ENCODE assay signal across 10 cellular contexts in the genomic region with DNA sequence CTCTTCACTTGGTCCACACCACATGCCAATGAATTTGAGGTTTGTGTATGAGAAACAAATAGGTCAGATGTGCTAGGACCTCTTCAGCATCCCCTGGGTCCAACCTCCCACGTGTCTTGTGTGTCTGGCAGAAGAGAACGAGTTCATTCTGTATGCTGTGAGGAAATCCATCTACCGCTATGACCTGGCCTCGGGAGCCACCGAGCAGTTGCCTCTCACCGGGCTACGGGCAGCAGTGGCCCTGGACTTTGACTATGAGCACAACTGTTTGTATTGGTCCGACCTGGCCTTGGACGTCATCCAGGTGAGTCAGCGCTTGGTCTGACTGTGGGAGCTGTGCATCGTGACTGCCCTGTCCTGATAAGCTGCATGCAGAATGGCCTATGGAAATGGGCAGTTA.
A peak's percentile ranks its signal among the peaks of the same experiment; 100 is the strongest.
DNase-seq lines count a peak whose midpoint lies in the region; ATAC-seq and TF ChIP-seq lines count a peak whose summit lies in the region.
"Had no signal": no experiment of that assay in that cellular context is flagged by ENCODE, and none has a peak within 500 bp of the region (broad histone marks: within the 10 kb centered on the region; RNA-seq: fewer than 3 reads in every experiment).

No MANE protein-coding gene starts in this region.

- H3K18ac ChIP-seq in IMR-90 (ENCODE audit: low read depth, low read length), result no peak overlapping the region

- no peak for TF ChIP-seq POLR2A in IMR-90 (IDR thresholded peaks at IDR 0.05; ENCODE audit: low read depth, low read length)

- H4K20me1 ChIP-seq in IMR-90 (ENCODE audit: insufficient read depth, low read length), result no peaks in the 10 kb centered on the region

- H3K4me1 Mint-ChIP-seq in activated T-helper 17 cell treated with anti-CD3 and anti-CD28 coated beads, Interleukin-2, amount 50 U/mL, for 72 hours, result peaks cover 26% of the 10 kb centered on the region

- H2AK5ac ChIP-seq in IMR-90 (ENCODE audit: low read depth, low read length), result no peak overlapping the region

- TF ChIP-seq CTCF in IMR-90 (conservative IDR thresholded peaks at IDR 0.05; ENCODE audit: low read depth, low read length) (no peak), brain microvascular endothelial cell (IDR thresholded peaks at IDR 0.05; ENCODE audit: low read depth, low read length, missing control alignments) (no peak), mucosa of descending colon (IDR thresholded peaks at IDR 0.05) (no peak)

- H2AK9ac ChIP-seq in IMR-90 (replicated peaks; ENCODE audit: low read depth, low read length, poor library complexity), result peak overlapping the region; percentile 70

- H4K91ac ChIP-seq in IMR-90 (ENCODE audit: insufficient read depth, low read depth, low read length), result no peak overlapping the region

- DNase-seq in DMS153 (lab: John Stamatoyannopoulos, UW) (peak; percentile 63), IMR-90 (peak; percentile 44), brain microvascular endothelial cell (peak; percentile 16), mucosa of descending colon (peak; percentile 69 to 81 (median 81)), middle frontal gyrus (ENCODE audit: extremely low spot score, low spot score) (no peak)
- DNase-seq: activated gamma-delta T cell treated with Interleukin-2 at 50 U/mL for 16 hours, SW 1271 had no signal

- H3K9me3 Mint-ChIP-seq in activated T-helper 17 cell treated with anti-CD3 and anti-CD28 coated beads, Interleukin-2, amount 50 U/mL, for 72 hours, result no peaks in the 10 kb centered on the region

- no peak overlapping the region for H2BK5ac ChIP-seq in IMR-90 (ENCODE audit: low read depth, low read length, poor library complexity, severe bottlenecking)

- intact Hi-C loops in IMR-90 (cut with micrococcal nuclease) (no loop called here), mucosa of descending colon (cut with DNase I, micrococcal nuclease) (no loop called here)

- H4K5ac ChIP-seq in IMR-90 (ENCODE audit: low read depth, low read length), result no peak overlapping the region

- H3K4ac ChIP-seq in IMR-90 (ENCODE audit: low read depth, low read length), result no peak overlapping the region

- dilution Hi-C loops in IMR-90 (cut with HindIII; ENCODE audit: low sequenced_read_pairs, unreplicated experiment), result no loop called here

- H3K27me3 ChIP-seq in IMR-90 (ENCODE audit: control insufficient read depth, insufficient read depth, low read length) (no peaks in the 10 kb centered on the region; the same call in none of the 2 replicates), brain microvascular endothelial cell (replicated peaks) (no peaks in the 10 kb centered on the region)

- no peaks in the 10 kb centered on the region for H3K79me1 ChIP-seq in IMR-90 (ENCODE audit: low read depth in 1 of 2, low read length in 2 of 2)

- H3K4me2 ChIP-seq in IMR-90 (ENCODE audit: low read depth, low read length), result no peak overlapping the region

- no peak overlapping the region for H2AFZ ChIP-seq in IMR-90 (replicated peaks; ENCODE audit: low read length, poor library complexity)

- no peak overlapping the region for H3K27ac ChIP-seq in IMR-90 (ENCODE audit: insufficient read depth, low read length)
- H3K27ac ChIP-seq in brain microvascular endothelial cell, result no peak overlapping the region

- BruUV-seq in IMR-90 (replicated peaks; lab: Mats Ljungman, UMichigan), result no TSS peak

- H3K4me3 ChIP-seq in IMR-90 (ENCODE audit: insufficient read depth, low read depth, low read length) (no peak overlapping the region), brain microvascular endothelial cell (ENCODE audit: low read depth, low read length) (no peak overlapping the region), mucosa of descending colon (no peak overlapping the region)

- no peak overlapping the region for H2BK120ac ChIP-seq in IMR-90 (ENCODE audit: low read depth, low read length)

- H3K27me3 Mint-ChIP-seq in activated T-helper 17 cell treated with anti-CD3 and anti-CD28 coated beads, Interleukin-2, amount 50 U/mL, for 72 hours, result no peaks in the 10 kb centered on the region

- no peak overlapping the region for H3K9ac ChIP-seq in IMR-90 (ENCODE audit: low read depth, low read length)

- H3K27ac Mint-ChIP-seq in activated T-helper 17 cell treated with anti-CD3 and anti-CD28 coated beads, Interleukin-2, amount 50 U/mL, for 72 hours, result no peak overlapping the region

- H4K8ac ChIP-seq in IMR-90 (ENCODE audit: low read depth in 2 of 2, low read length in 2 of 2), result no peak overlapping the region

- H2BK20ac ChIP-seq in IMR-90 (ENCODE audit: low read depth, low read length), result no peak overlapping the region

- H3K9me1 ChIP-seq in IMR-90 (ENCODE audit: insufficient read depth, low read length), result no peaks in the 10 kb centered on the region; the same call in 1 of the 2 replicates

- peaks cover 88% of the 10 kb centered on the region for H3K36me3 Mint-ChIP-seq in activated T-helper 17 cell treated with anti-CD3 and anti-CD28 coated beads, Interleukin-2, amount 50 U/mL, for 72 hours (ENCODE audit: low read depth)

- no peak for TF ChIP-seq RAD21 in IMR-90 (IDR thresholded peaks at IDR 0.05; ENCODE audit: low read length)

- H3K36me3 ChIP-seq in IMR-90 (ENCODE audit: control insufficient read depth, insufficient read depth, low read length), result no peaks in the 10 kb centered on the region
- H3K36me3 ChIP-seq in brain microvascular endothelial cell (replicated peaks), result no peaks in the 10 kb centered on the region
- H3K36me3 ChIP-seq in mucosa of descending colon (ENCODE audit: low read depth), result no peaks in the 10 kb centered on the region

- in situ Hi-C loops in IMR-90 (cut with MboI; ENCODE audit: low sequenced_read_pairs) (no loop called here), brain microvascular endothelial cell (cut with HindIII; ENCODE audit: low pct_ligation_motif_present, low sequenced_read_pairs) (no loop called here)

- H3K4me1 ChIP-seq in IMR-90 (ENCODE audit: control insufficient read depth, insufficient read depth, low read length) (no peaks in the 10 kb centered on the region), mucosa of descending colon (ENCODE audit: low read depth) (no peaks in the 10 kb centered on the region)

- ATAC-seq in IMR-90 (ENCODE audit: low read depth), result no peak
- peak; percentile 100 for ATAC-seq in mucosa of descending colon
- ATAC-seq in HG03469 (IDR thresholded peaks at IDR 0.05; ENCODE audit: unreplicated experiment), result no peak
- no peak for ATAC-seq in HG03378 (IDR thresholded peaks at IDR 0.05; ENCODE audit: unreplicated experiment)
- ATAC-seq in activated T-helper 17 cell treated with anti-CD3 and anti-CD28 coated beads, Interleukin-2, amount 50 U/mL, for 72 hours (replicated peaks), result no peak

- no peak overlapping the region for H3K4me3 Mint-ChIP-seq in activated T-helper 17 cell treated with anti-CD3 and anti-CD28 coated beads, Interleukin-2, amount 50 U/mL, for 72 hours

- 74% methylated on average over 10 of the region's 11 CpGs; no CpG with 5 or more reads in 1 of the 2 experiments for WGBS in IMR-90 (ENCODE audit: extremely low coverage in 2 of 2, insufficient read length in 1 of 2), 2 experiments

- H2BK15ac ChIP-seq in IMR-90 (ENCODE audit: low read depth, low read length), result no peak overlapping the region

- no peak overlapping the region for H3K23ac ChIP-seq in IMR-90 (ENCODE audit: low read depth, low read length)

- CTCF ChIA-PET in IMR-90 (lab: Yijun Ruan, JAX), result no interaction called here

- H3K56ac ChIP-seq in IMR-90 (ENCODE audit: extremely low read depth, insufficient read depth, low read length), result no peak overlapping the region

- H3K14ac ChIP-seq in IMR-90 (replicated peaks; ENCODE audit: low read depth, low read length), result no peak overlapping the region

- POLR2A ChIA-PET in IMR-90 (lab: Charles Lee; ENCODE audit: unreplicated experiment), result no interaction called here

- no peaks in the 10 kb centered on the region for H3K9me3 ChIP-seq in IMR-90 (ENCODE audit: control insufficient read depth, insufficient read depth, low read length)
- H3K9me3 ChIP-seq in mucosa of descending colon, result no peaks in the 10 kb centered on the region

TF ChIP-seq in IMR-90, 13 proteins besides CTCF, POLR2A, EP300 and RAD21:
- TF ChIP-seq, protein P1, sequence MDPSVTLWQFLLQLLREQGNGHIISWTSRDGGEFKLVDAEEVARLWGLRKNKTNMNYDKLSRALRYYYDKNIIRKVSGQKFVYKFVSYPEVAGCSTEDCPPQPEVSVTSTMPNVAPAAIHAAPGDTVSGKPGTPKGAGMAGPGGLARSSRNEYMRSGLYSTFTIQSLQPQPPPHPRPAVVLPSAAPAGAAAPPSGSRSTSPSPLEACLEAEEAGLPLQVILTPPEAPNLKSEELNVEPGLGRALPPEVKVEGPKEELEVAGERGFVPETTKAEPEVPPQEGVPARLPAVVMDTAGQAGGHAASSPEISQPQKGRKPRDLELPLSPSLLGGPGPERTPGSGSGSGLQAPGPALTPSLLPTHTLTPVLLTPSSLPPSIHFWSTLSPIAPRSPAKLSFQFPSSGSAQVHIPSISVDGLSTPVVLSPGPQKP (IDR thresholded peaks at IDR 0.05; ENCODE audit: borderline replicate concordance, low read depth, low read length), result no peak
- TF ChIP-seq NFE2L2 (IDR thresholded peaks at IDR 0.05; ENCODE audit: low read depth, low read length) (no peak), MAFK (IDR thresholded peaks at IDR 0.05; ENCODE audit: low read depth, low read length) (no peak), FOS (IDR thresholded peaks at IDR 0.05; ENCODE audit: low read depth, low read length) (no peak), MXI1 (IDR thresholded peaks at IDR 0.05; ENCODE audit: borderline replicate concordance, low read depth, low read length) (no peak), BHLHE40 (IDR thresholded peaks at IDR 0.05; ENCODE audit: low read depth, low read length) (no peak), CEBPB (IDR thresholded peaks at IDR 0.05; ENCODE audit: low read depth, low read length) (no peak), CHD1 (IDR thresholded peaks at IDR 0.05; ENCODE audit: low read depth, low read length) (no peak), RFX5 (IDR thresholded peaks at IDR 0.05; ENCODE audit: low read depth, low read length) (no peak), SMC3 (IDR thresholded peaks at IDR 0.05; ENCODE audit: low read depth, low read length) (no peak), MAZ (IDR thresholded peaks at IDR 0.05; ENCODE audit: borderline replicate concordance, low read depth, low read length) (no peak), RCOR1 (IDR thresholded peaks at IDR 0.05; ENCODE audit: insufficient replicate concordance, low read length) (no peak)
- TF ChIP-seq, protein P2, sequence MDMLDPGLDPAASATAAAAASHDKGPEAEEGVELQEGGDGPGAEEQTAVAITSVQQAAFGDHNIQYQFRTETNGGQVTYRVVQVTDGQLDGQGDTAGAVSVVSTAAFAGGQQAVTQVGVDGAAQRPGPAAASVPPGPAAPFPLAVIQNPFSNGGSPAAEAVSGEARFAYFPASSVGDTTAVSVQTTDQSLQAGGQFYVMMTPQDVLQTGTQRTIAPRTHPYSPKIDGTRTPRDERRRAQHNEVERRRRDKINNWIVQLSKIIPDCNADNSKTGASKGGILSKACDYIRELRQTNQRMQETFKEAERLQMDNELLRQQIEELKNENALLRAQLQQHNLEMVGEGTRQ (IDR thresholded peaks at IDR 0.05; ENCODE audit: low read depth, low read length), result no peak
